21 cellular contexts compared by ENCODE assay signal in the genomic region with DNA sequence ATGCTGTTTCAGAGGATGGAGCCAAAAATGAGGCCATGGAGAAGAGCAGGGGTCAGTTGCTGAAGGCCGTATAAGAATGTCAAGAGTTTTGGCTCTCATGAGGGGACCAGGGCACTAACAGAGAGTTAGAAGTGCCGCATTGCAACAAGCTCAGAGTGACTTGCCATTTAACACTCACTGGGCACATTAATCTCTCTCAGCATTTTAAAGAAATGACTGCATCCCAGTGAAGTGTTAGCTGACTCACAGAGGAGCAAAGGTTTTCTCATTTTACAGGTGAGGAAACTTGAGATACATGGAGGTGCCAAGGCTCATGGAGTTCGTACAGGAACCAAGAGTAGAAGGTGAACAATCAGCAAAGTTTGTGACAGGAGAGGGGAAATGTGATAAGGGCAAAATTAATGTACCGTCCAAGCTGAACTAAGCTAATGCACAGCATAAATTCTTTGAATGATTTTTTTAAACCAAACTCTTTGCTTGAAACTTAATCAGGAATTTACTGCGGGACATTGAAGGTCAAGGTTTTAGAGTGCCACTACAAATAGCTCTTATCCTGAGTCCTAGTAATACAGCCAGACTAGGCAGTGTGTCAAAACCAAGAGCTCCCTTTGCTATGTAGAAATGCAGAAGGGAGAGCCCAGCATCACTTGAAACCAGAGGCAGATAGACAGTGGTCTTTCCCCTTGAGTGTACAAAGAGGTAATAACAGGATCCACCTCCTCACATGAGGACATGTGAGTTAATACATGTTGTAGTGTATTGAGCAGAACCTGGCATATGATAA. TPM values are rescaled to one million over a fixed set of nuclear protein-coding genes. Genes with fewer than 3 reads are reported as not detected.
DNase-seq lines count a peak whose midpoint lies in the region; ATAC-seq, FAIRE-seq and TF ChIP-seq lines count a peak whose summit lies in the region.
"Had no signal": no experiment of that assay in that cellular context is flagged by ENCODE, and none has a peak within 500 bp of the region (broad histone marks: within the 10 kb centered on the region; RNA-seq: fewer than 3 reads in every experiment).

No MANE protein-coding gene starts in this region.

- ATAC-seq in right cardiac atrium (no peak), left cardiac atrium (peak; percentile 38 to 65)
- ATAC-seq: GM23338 had no signal

- no peaks in the 10 kb centered on the region for H3K9me3 ChIP-seq in cardiac muscle cell (ENCODE audit: low read depth)
- no peaks in the 10 kb centered on the region for H3K9me3 ChIP-seq in right cardiac atrium (ENCODE audit: control insufficient read depth, low read length)
- no peaks in the 10 kb centered on the region for H3K9me3 ChIP-seq in parathyroid adenoma (ENCODE audit: control insufficient read depth, low read length)
- H3K9me3 ChIP-seq: BE2C, Caco-2 had no signal

- H3K4me3 ChIP-seq in cardiac muscle cell, result no peak overlapping the region
- no peak overlapping the region for H3K4me3 ChIP-seq in right cardiac atrium (ENCODE audit: low read length)
- no peak overlapping the region for H3K4me3 ChIP-seq in parathyroid adenoma (ENCODE audit: low read depth, low read length)
- H3K4me3 ChIP-seq: GM23338 had no signal

- H3K79me2 ChIP-seq in parathyroid adenoma, result no peaks in the 10 kb centered on the region

- DNase-seq in cardiac muscle cell (ENCODE audit: low read depth in 1 of 2, low spot score in 1 of 2), result peak in 1 of 2 donors; percentile 49
- DNase-seq in right cardiac atrium, result no peak
- DNase-seq in left cardiac atrium, result no peak
- no peak for DNase-seq in HTR-8/SVneo (ENCODE audit: insufficient read length, low spot score)
- DNase-seq in retina, result no peak
- DNase-seq in NCI-H524 treated with DMSO at 0.1 percent for 48 hours (lab: John Stamatoyannopoulos, UW), result no peak
- DNase-seq: BE2C; Caco-2; CD4-positive, CD25-positive, alpha-beta regulatory T cell; DMS153; HCEC 1CT; KBM-7; NCI-H1105; NCI-H2081; NCI-H2171 treated with DMSO at 0.1 percent for 48 hours; NCI-H446 treated with DMSO at 0.1 percent for 48 hours; NK-92 treated with Interleukin-12 subunit alpha and Interleukin-12 subunit beta, amount 100 ng/mL, for 24 hours; SHP77 had no signal

- intact Hi-C loops in right cardiac atrium (cut with DNase I), result no loop called here
- intact Hi-C loops in left cardiac atrium (cut with DNase I), result no loop called here

- no peak for FAIRE-seq in HTR-8/SVneo (lab: Jason Lieb, UNC)
- FAIRE-seq: RCC 7860 had no signal

- H3K27me3 ChIP-seq in cardiac muscle cell, result no peaks in the 10 kb centered on the region
- H3K27me3 ChIP-seq in right cardiac atrium (ENCODE audit: control insufficient read depth, insufficient read depth), result no peaks in the 10 kb centered on the region
- no peaks in the 10 kb centered on the region for H3K27me3 ChIP-seq in parathyroid adenoma (ENCODE audit: control insufficient read depth, insufficient read depth, low read length)
- H3K27me3 ChIP-seq: BE2C had no signal

- H3K36me3 ChIP-seq in cardiac muscle cell, result no peaks in the 10 kb centered on the region
- no peaks in the 10 kb centered on the region for H3K36me3 ChIP-seq in parathyroid adenoma (ENCODE audit: control insufficient read depth, insufficient read depth, low read length)
- H3K36me3 ChIP-seq: BE2C had no signal

- WGBS in right cardiac atrium, result 53% methylated on average over 5 of the region's 5 CpGs

- no peak overlapping the region for H2AFZ ChIP-seq in parathyroid adenoma
- H2AFZ ChIP-seq: GM23338 had no signal

- peaks cover 5% of the 10 kb centered on the region for H3K4me1 ChIP-seq in cardiac muscle cell (ENCODE audit: low read depth)
- H3K4me1 ChIP-seq in right cardiac atrium (ENCODE audit: control insufficient read depth, insufficient read depth, low read length), result peaks cover 4% of the 10 kb centered on the region
- no peaks in the 10 kb centered on the region for H3K4me1 ChIP-seq in parathyroid adenoma
- H3K4me1 ChIP-seq: BE2C had no signal

- no peak overlapping the region for H3K9ac ChIP-seq in parathyroid adenoma

- no peak for TF ChIP-seq CTCF in cardiac muscle cell (IDR thresholded peaks at IDR 0.05; ENCODE audit: low read depth, low read length)
- TF ChIP-seq CTCF in parathyroid adenoma (IDR thresholded peaks at IDR 0.05), result no peak

- H3K27ac ChIP-seq in cardiac muscle cell (peak overlapping the region; percentile 28), right cardiac atrium (ENCODE audit: low read length) (no peak overlapping the region), parathyroid adenoma (no peak overlapping the region)

- H3K4me2 ChIP-seq in parathyroid adenoma (ENCODE audit: low read length), result peak overlapping the region; percentile 13
- H3K4me2 ChIP-seq: GM23338 had no signal

RNA-seq across cellular contexts. Expression of a gene that starts 22.5 kb away (rescaled TPM):
- total RNA-seq in cardiac muscle cell (37.5 and 42.4 TPM in 2 replicates), right cardiac atrium (10 to 100 TPM; 55.7 to 67.5 (median 56.8) TPM), left cardiac atrium (10 to 100 TPM; 46.4 to 58.4 TPM)
- polyA plus RNA-seq in cardiac muscle cell (154 and 228 TPM in 2 replicates), right cardiac atrium (114 TPM)

Comparison
In these comparisons a context has a peak if more than half of its experiments do, and no peak if none do; other contexts are left out.
1. ATAC-seq: peak in left cardiac atrium (2 of 2); none in right cardiac atrium (0 of 2).